ENCODE assay signal across 17 cellular contexts in genomic region chr3:101996832-101997231, GRCh38.
DNase-seq lines count a peak whose midpoint lies in the region; ATAC-seq, FAIRE-seq and TF ChIP-seq lines count a peak whose summit lies in the region.
"Had no signal": no experiment of that assay in that cellular context is flagged by ENCODE, and none has a peak within 500 bp of the region (broad histone marks: within the 10 kb centered on the region; RNA-seq: fewer than 3 reads in every experiment).

No MANE protein-coding gene starts in this region.

- SMC1A ChIA-PET in GM12878 (lab: Charles Lee; ENCODE audit: uncharacterized antibody, unreplicated experiment) = interaction anchor here (0.6 to 6.1 kb wide), 27 partner anchors 9 to 226 kb away, joined by 3 to 56 read pairs (median 4); no protein-coding TSS in a partner anchor

- H3K27ac Mint-ChIP-seq in immature natural killer cell = no peak overlapping the region
- H3K27ac Mint-ChIP-seq: activated naive CD4-positive, alpha-beta T cell treated with anti-CD3 and anti-CD28 coated beads, Interleukin-2, amount 50 U/mL, for 24 hours; brain had no signal

- POLR2A ChIA-PET in GM12878 (lab: Charles Lee) = interaction anchor here (0.8 to 1.1 kb wide), 6 partner anchors 11 to 148 kb away, joined by 3 to 5 read pairs (median 4); partner anchors contain the start of gene NFKBIZ

- no peaks in the 10 kb centered on the region for H3K9me3 Mint-ChIP-seq in immature natural killer cell
- H3K9me3 Mint-ChIP-seq: activated naive CD4-positive, alpha-beta T cell treated with anti-CD3 and anti-CD28 coated beads, Interleukin-2, amount 50 U/mL, for 24 hours; brain had no signal

- ATAC-seq in GM18867 (IDR thresholded peaks at IDR 0.05; ENCODE audit: unreplicated experiment) = peak; percentile 67
- ATAC-seq in GM21390 (IDR thresholded peaks at IDR 0.05; ENCODE audit: unreplicated experiment) = peak; percentile 68
- peak; percentile 49 for ATAC-seq in HG02973 (IDR thresholded peaks at IDR 0.05; ENCODE audit: unreplicated experiment)
- ATAC-seq in GM12878 = peak; percentile 63

- RAD21 ChIA-PET in GM12878 (lab: Charles Lee; ENCODE audit: unreplicated experiment) = interaction anchor here (0.7 to 7.5 kb wide), 11 partner anchors 9 to 228 kb away, joined by 3 to 49 read pairs (median 6); no protein-coding TSS in a partner anchor

- BruUV-seq in GM12878 (replicated peaks; lab: Mats Ljungman, UMichigan) = no TSS peak

- no peak for FAIRE-seq in GM12878 (lab: Jason Lieb, UNC)

- in situ Hi-C loops in GM12878 (cut with MboI) = no loop called here

- H3K36me3 ChIP-seq in GM12878 (ENCODE audit: control insufficient read depth in 2 of 2, insufficient read depth in 2 of 2, low read length in 1 of 2) = no peaks in the 10 kb centered on the region
- H3K36me3 ChIP-seq: BE2C had no signal

- peak overlapping the region; percentile 50 for H3K4me2 ChIP-seq in GM12878 (ENCODE audit: control insufficient read depth, insufficient read depth)

- WGBS in GM12878 (ENCODE audit: insufficient coverage, insufficient replicate concordance, low lambda C conversion rate, missing lambda C conversion rate) = 0% methylated on average over 3 of the region's 3 CpGs

- peak overlapping the region; percentile 10 for H3K27ac ChIP-seq in GM12878 (ENCODE audit: control insufficient read depth, insufficient read depth)
- H3K27ac ChIP-seq: skin epidermis had no signal

- no peak overlapping the region for H3K9ac ChIP-seq in GM12878 (ENCODE audit: control insufficient read depth, insufficient read depth, low read length)

- peak; percentile 32 to 81; a peak in 2 of 4 replicates for TF ChIP-seq EP300 in GM12878 (IDR thresholded peaks at IDR 0.05; ENCODE audit: borderline replicate concordance in 1 of 2, control insufficient read depth in 1 of 2, low read depth in 2 of 2, low read length in 2 of 2)

- H3K27me3 Mint-ChIP-seq in immature natural killer cell (ENCODE audit: low read depth in 3 of 3) = peaks cover 0 to 2% (median 0%) of the 10 kb centered on the region in 3 donors
- H3K27me3 Mint-ChIP-seq: activated naive CD4-positive, alpha-beta T cell treated with anti-CD3 and anti-CD28 coated beads, Interleukin-2, amount 50 U/mL, for 24 hours; brain had no signal

- no peaks in the 10 kb centered on the region for H4K20me1 ChIP-seq in GM12878 (ENCODE audit: control insufficient read depth, insufficient read depth)

- no peak overlapping the region for H3K4me3 Mint-ChIP-seq in immature natural killer cell
- H3K4me3 Mint-ChIP-seq: activated naive CD4-positive, alpha-beta T cell treated with anti-CD3 and anti-CD28 coated beads, Interleukin-2, amount 50 U/mL, for 24 hours; brain had no signal

- H3K27me3 ChIP-seq in GM12878 (replicated peaks in 1 of 2; ENCODE audit: control insufficient read depth in 2 of 2, insufficient read depth in 2 of 2, low read length in 1 of 2) = no peaks in the 10 kb centered on the region
- H3K27me3 ChIP-seq: BE2C had no signal

- CTCF ChIA-PET in GM12878 (lab: Yijun Ruan, JAX) = interaction anchor here (1.0 to 3.6 kb wide), 11 partner anchors 9 to 232 kb away, joined by 3 to 38 read pairs (median 4); no protein-coding TSS in a partner anchor

- no peaks in the 10 kb centered on the region; the same call in 2 of the 3 replicates for H3K9me3 ChIP-seq in GM12878 (replicated peaks; ENCODE audit: control insufficient read depth, insufficient read depth, low read length)
- H3K9me3 ChIP-seq: BE2C had no signal

- TF ChIP-seq CTCF in GM12878 (IDR thresholded peaks at IDR 0.05 in 2 of 3, conservative IDR thresholded peaks at IDR 0.05 in 1 of 3; ENCODE audit: control insufficient read depth in 2 of 3, extremely low read depth in 1 of 3, insufficient read depth in 1 of 3, low read depth in 3 of 3, low read length in 3 of 3) = no peak

- no peak overlapping the region for H3K4me3 ChIP-seq in GM12878
- H3K4me3 ChIP-seq: skin epidermis had no signal

- TF ChIP-seq POLR2A in GM12878 (IDR thresholded peaks at IDR 0.05; ENCODE audit: low read depth, low read length) = no peak

- H2AFZ ChIP-seq in GM12878 (ENCODE audit: control insufficient read depth, low read depth, low read length) = no peak overlapping the region

- no peaks in the 10 kb centered on the region for H3K4me1 Mint-ChIP-seq in immature natural killer cell

- no peaks in the 10 kb centered on the region for H3K79me2 ChIP-seq in GM12878 (ENCODE audit: control insufficient read depth, insufficient read depth, low read length)

- intact Hi-C loops in GM12878 (cut with micrococcal nuclease; ENCODE audit: unreplicated experiment) = no loop called here

- TF ChIP-seq RAD21 in GM12878 (IDR thresholded peaks at IDR 0.05; ENCODE audit: insufficient read depth, low read depth, low read length) = no peak

- H3K4me1 ChIP-seq in GM12878 (ENCODE audit: control insufficient read depth, insufficient read depth, low read length) = peaks cover 29% of the 10 kb centered on the region
- H3K4me1 ChIP-seq: BE2C had no signal

- H3K36me3 Mint-ChIP-seq in immature natural killer cell = no peaks in the 10 kb centered on the region
- H3K36me3 Mint-ChIP-seq: activated naive CD4-positive, alpha-beta T cell treated with anti-CD3 and anti-CD28 coated beads, Interleukin-2, amount 50 U/mL, for 24 hours; brain had no signal

- DNase-seq in GM12878 (ENCODE audit: low read depth, low spot score) = no peak
- no peak for DNase-seq in HCEC 1CT
- no peak for DNase-seq in ecto neural progenitor cell (ENCODE audit: low spot score)
- no peak for DNase-seq in immature natural killer cell
- DNase-seq: BE2C, cortex of kidney, GDM1, MM.1S, NCI-H187 treated with DMSO at 0.1 percent for 48 hours, NCI-H510A treated with DMSO at 0.1 percent for 48 hours, trophoblast cell had no signal

TF ChIP-seq in GM12878, 131 proteins besides CTCF, POLR2A, EP300 and RAD21 (continues in another document):
- TF ChIP-seq JUNB (IDR thresholded peaks at IDR 0.05) (peak; percentile 37; the same call in 1 of the 2 replicates), STAT3 (IDR thresholded peaks at IDR 0.05; ENCODE audit: low read depth, low read length) (no peak; the same call in 1 of the 2 replicates), FOXM1 (IDR thresholded peaks at IDR 0.05; ENCODE audit: low read depth, low read length) (peak; percentile 83; the same call in 1 of the 2 replicates), TCF7 (IDR thresholded peaks at IDR 0.05; ENCODE audit: borderline replicate concordance) (0 out of 2 replicates have a peak, but pooled peaks have one; percentile 29), PBX3 (IDR thresholded peaks at IDR 0.05; ENCODE audit: insufficient replicate concordance, low read depth, low read length) (peak; percentile 47), IRF4 (IDR thresholded peaks at IDR 0.05; ENCODE audit: low read depth, low read length) (no peak), RELB (IDR thresholded peaks at IDR 0.05; ENCODE audit: low read depth) (peak; percentile 77), BCL11A (IDR thresholded peaks at IDR 0.05; ENCODE audit: low read depth, low read length) (peak; percentile 39; the same call in 1 of the 2 replicates), ZBTB4 (CRISPR knock-in tag; IDR thresholded peaks at IDR 0.05) (no peak), ATF3 (IDR thresholded peaks at IDR 0.05; ENCODE audit: borderline replicate concordance, extremely low read depth, low read depth, low read length) (no peak)
